8 cellular contexts compared by ENCODE assay signal in the genomic region with DNA sequence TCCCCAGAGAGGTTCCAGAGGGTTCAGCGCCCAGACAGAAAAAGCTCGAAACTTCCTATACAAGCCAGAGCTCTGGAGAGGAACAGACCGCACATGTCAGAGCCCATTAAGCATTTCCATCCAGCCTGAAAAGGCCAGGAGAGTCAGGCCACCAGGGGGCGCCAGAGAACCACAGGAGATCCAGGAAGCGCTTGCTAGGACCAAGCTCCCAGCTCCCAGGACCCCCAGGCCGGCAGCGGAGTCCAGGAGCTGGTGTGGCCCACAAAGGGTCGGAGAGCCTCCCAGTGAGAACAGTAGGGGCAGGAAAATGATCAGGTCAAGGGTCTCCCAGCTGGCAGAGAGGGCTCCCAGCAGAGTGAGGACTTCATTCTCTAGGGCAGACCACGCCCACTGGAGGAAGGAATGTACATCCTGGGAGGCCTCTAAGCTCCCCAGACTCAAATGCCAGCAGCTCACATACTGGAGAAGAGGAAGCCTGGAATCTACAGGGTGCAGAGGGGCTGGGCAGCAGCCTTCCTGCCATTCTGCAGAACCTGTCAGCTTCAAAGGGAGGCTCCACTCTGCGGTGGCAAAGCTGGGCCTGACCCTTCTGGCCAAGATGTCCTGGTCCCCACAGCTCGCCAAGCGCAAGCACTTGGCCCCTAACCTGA. TPM values are rescaled to one million over a fixed set of nuclear protein-coding genes. Genes with fewer than 3 reads are reported as not detected.
DNase-seq lines count a peak whose midpoint lies in the region; ATAC-seq and TF ChIP-seq lines count a peak whose summit lies in the region.

No MANE protein-coding gene starts in this region.

- peak; percentile 75 to 78 for ATAC-seq in activated T-cell treated with anti-CD3 and anti-CD28 coated beads, Interleukin-2, amount 50 U/mL, for 4 hours
- ATAC-seq in naive thymus-derived CD4-positive, alpha-beta T cell = peak; percentile 91
- no peak for ATAC-seq in GM21367 (IDR thresholded peaks at IDR 0.05; ENCODE audit: unreplicated experiment)

- intact Hi-C loops in PC-9 (cut with micrococcal nuclease; ENCODE audit: unreplicated experiment) = loop anchor here (1.0 to 5.0 kb wide), 5 partner anchors 30 to 244 kb away; no protein-coding TSS in a partner anchor
- intact Hi-C loops in naive thymus-derived CD4-positive, alpha-beta T cell (cut with micrococcal nuclease) = loop anchor here (1.0 kb wide), 5 partner anchors 9 to 260 kb away; a partner anchor contains a TSS

- CTCF ChIA-PET in PC-9 (lab: Charles Lee) = interaction anchor here (0.5 to 2.1 kb wide), 24 partner anchors 8 to 243 kb away, joined by 3 to 26 read pairs (median 5); a partner anchor contains a TSS
- CTCF ChIA-PET in naive thymus-derived CD4-positive, alpha-beta T cell (lab: Charles Lee) = interaction anchor here (0.5 to 4.0 kb wide), 33 partner anchors 8 to 888 kb away, joined by 3 to 52 read pairs (median 5); a partner anchor contains a TSS

- H3K36me3 Mint-ChIP-seq in activated T-cell treated with anti-CD3 and anti-CD28 coated beads, Interleukin-2, amount 50 U/mL, for 4 hours (ENCODE audit: insufficient read depth) = no peaks in the 10 kb centered on the region
- H3K36me3 Mint-ChIP-seq in naive thymus-derived CD4-positive, alpha-beta T cell = no peaks in the 10 kb centered on the region

- H3K27ac Mint-ChIP-seq in naive thymus-derived CD4-positive, alpha-beta T cell = peak overlapping the region; percentile 16 to 90 (median 85)

- H3K4me3 Mint-ChIP-seq in activated T-cell treated with anti-CD3 and anti-CD28 coated beads, Interleukin-2, amount 50 U/mL, for 4 hours = peak overlapping the region; percentile 35
- peak overlapping the region; percentile 44 to 80 (median 68) for H3K4me3 Mint-ChIP-seq in naive thymus-derived CD4-positive, alpha-beta T cell

- H3K4me2 ChIP-seq in PC-9 (peak overlapping the region; percentile 81), fibroblast of lung (ENCODE audit: extremely low read depth, insufficient read depth, low read length) (peak overlapping the region; percentile 69)

- no peaks in the 10 kb centered on the region for H3K9me3 Mint-ChIP-seq in activated T-cell treated with anti-CD3 and anti-CD28 coated beads, Interleukin-2, amount 50 U/mL, for 4 hours
- peaks cover 0 to 1% (median 0%) of the 10 kb centered on the region in 11 donors for H3K9me3 Mint-ChIP-seq in naive thymus-derived CD4-positive, alpha-beta T cell

- peaks cover 9% of the 10 kb centered on the region for H3K4me1 Mint-ChIP-seq in activated T-cell treated with anti-CD3 and anti-CD28 coated beads, Interleukin-2, amount 50 U/mL, for 4 hours (ENCODE audit: low read depth)
- peaks cover 10 to 16% (median 13%) of the 10 kb centered on the region in 7 donors for H3K4me1 Mint-ChIP-seq in naive thymus-derived CD4-positive, alpha-beta T cell

- DNase-seq in Daoy (ENCODE audit: low read depth) = peak; percentile 86
- peak; percentile 70 to 92 for DNase-seq in PC-9
- peak; percentile 96 for DNase-seq in activated T-cell treated with anti-CD3 and anti-CD28 coated beads, Interleukin-2, amount 50 U/mL, for 4 hours
- DNase-seq in fibroblast of lung (ENCODE audit: low read depth in 2 of 2) = peak; percentile 76 to 85
- peak; percentile 73 to 94 (median 84) for DNase-seq in naive thymus-derived CD4-positive, alpha-beta T cell
- DNase-seq in stimulated activated CD8-positive, alpha-beta memory T cell treated with anti-CD3 and anti-CD28 coated beads, Interleukin-7, amount 100 ng/mL, for 4 hours (ENCODE audit: low read depth in 2 of 2) = peak; percentile 79 to 85

- H3K4me3 ChIP-seq in PC-9 = peak overlapping the region; percentile 43; the same call in 1 of the 2 replicates
- H3K4me3 ChIP-seq in fibroblast of lung (replicated peaks in 1 of 4; ENCODE audit: control extremely low read depth in 1 of 4, insufficient read depth in 1 of 4, low read depth in 3 of 4, low read length in 4 of 4) = peak overlapping the region in 1 of 4 experiments; percentile 33
- peak overlapping the region; percentile 44 for H3K4me3 ChIP-seq in naive thymus-derived CD4-positive, alpha-beta T cell (ENCODE audit: low read length)

- peaks cover 6% of the 10 kb centered on the region; the same call in 1 of the 2 replicates for H3K4me1 ChIP-seq in PC-9 (replicated peaks; ENCODE audit: insufficient read depth)
- H3K4me1 ChIP-seq in fibroblast of lung (ENCODE audit: control insufficient read depth, extremely low read depth, insufficient read depth, low read length) = peaks cover 6% of the 10 kb centered on the region
- H3K4me1 ChIP-seq in naive thymus-derived CD4-positive, alpha-beta T cell (ENCODE audit: control insufficient read depth in 2 of 2, insufficient read depth in 2 of 2, low read length in 2 of 2) = peaks cover 7 to 10% of the 10 kb centered on the region in 2 donors

- H3K36me3 ChIP-seq in KOPT-K1 (ENCODE audit: insufficient read depth, low read length) (peaks cover 24% of the 10 kb centered on the region; the same call in 1 of the 2 replicates), PC-9 (ENCODE audit: low read depth) (no peaks in the 10 kb centered on the region), fibroblast of lung (ENCODE audit: control insufficient read depth, insufficient read depth, low read length) (no peaks in the 10 kb centered on the region)
- H3K36me3 ChIP-seq in naive thymus-derived CD4-positive, alpha-beta T cell (ENCODE audit: control insufficient read depth in 2 of 3, insufficient read depth in 3 of 3, low read length in 3 of 3) = peaks cover 0 to 20% (median 0%) of the 10 kb centered on the region in 3 experiments

- H3K79me2 ChIP-seq in PC-9 (ENCODE audit: low read depth) (no peaks in the 10 kb centered on the region), fibroblast of lung (ENCODE audit: control insufficient read depth, insufficient read depth, low read length) (no peaks in the 10 kb centered on the region)

- H3K27me3 ChIP-seq in PC-9 (ENCODE audit: insufficient read depth, low read depth) = no peaks in the 10 kb centered on the region
- no peaks in the 10 kb centered on the region for H3K27me3 ChIP-seq in fibroblast of lung (ENCODE audit: control insufficient read depth, insufficient read depth, low read length)
- no peaks in the 10 kb centered on the region for H3K27me3 ChIP-seq in naive thymus-derived CD4-positive, alpha-beta T cell (ENCODE audit: control insufficient read depth in 2 of 2, insufficient read depth in 2 of 2, low read length in 2 of 2)

- POLR2A ChIA-PET in PC-9 (lab: Charles Lee; ENCODE audit: unreplicated experiment) = interaction anchor here (0.5 to 0.7 kb wide), 13 partner anchors 9 to 1570 kb away, joined by 3 to 17 read pairs (median 3); a partner anchor contains a TSS
- POLR2A ChIA-PET in naive thymus-derived CD4-positive, alpha-beta T cell (lab: Charles Lee) = interaction anchor here (0.7 to 3.8 kb wide), 13 partner anchors 8 to 394 kb away, joined by 3 to 30 read pairs (median 4); a partner anchor contains a TSS

- H4K20me1 ChIP-seq in PC-9 (ENCODE audit: insufficient read depth) = no peaks in the 10 kb centered on the region
- no peaks in the 10 kb centered on the region for H4K20me1 ChIP-seq in fibroblast of lung (ENCODE audit: control insufficient read depth, extremely low read depth, insufficient read depth, low read length)

- H3K27ac ChIP-seq in KOPT-K1 (ENCODE audit: low read depth, low read length, poor library complexity, severe bottlenecking) (peak overlapping the region; percentile 23), PC-9 (no peak overlapping the region), fibroblast of lung (ENCODE audit: insufficient read depth, low read length) (peak overlapping the region; percentile 16)
- H3K27ac ChIP-seq in naive thymus-derived CD4-positive, alpha-beta T cell (ENCODE audit: low read depth, low read length) = peak overlapping the region; percentile 5

- no peaks in the 10 kb centered on the region for H3K9me2 ChIP-seq in PC-9 (ENCODE audit: insufficient read depth)

- peaks cover 9% of the 10 kb centered on the region; the same call in 1 of the 2 replicates for H3F3A ChIP-seq in PC-9 (ENCODE audit: insufficient read depth, low read depth)

- H3K9me3 ChIP-seq in KOPT-K1 (ENCODE audit: insufficient read depth, low read length, poor library complexity, severe bottlenecking) (no peaks in the 10 kb centered on the region), PC-9 (ENCODE audit: insufficient read depth, low read depth) (no peaks in the 10 kb centered on the region), fibroblast of lung (ENCODE audit: control insufficient read depth, insufficient read depth, low read depth, low read length) (no peaks in the 10 kb centered on the region)
- no peaks in the 10 kb centered on the region for H3K9me3 ChIP-seq in naive thymus-derived CD4-positive, alpha-beta T cell (ENCODE audit: control insufficient read depth in 2 of 3, low read length in 3 of 3)

- H2AFZ ChIP-seq in PC-9 (peak overlapping the region; percentile 68), fibroblast of lung (ENCODE audit: low read length) (peak overlapping the region; percentile 74)

- H3K9ac ChIP-seq in fibroblast of lung (ENCODE audit: insufficient read depth, low read length) = no peak overlapping the region

- no peaks in the 10 kb centered on the region for H3K27me3 Mint-ChIP-seq in activated T-cell treated with anti-CD3 and anti-CD28 coated beads, Interleukin-2, amount 50 U/mL, for 4 hours (ENCODE audit: low read depth)
- H3K27me3 Mint-ChIP-seq in naive thymus-derived CD4-positive, alpha-beta T cell = peaks cover 0 to 3% (median 0%) of the 10 kb centered on the region in 5 donors

- peak; percentile 100 for TF ChIP-seq CTCF in PC-9 (conservative IDR thresholded peaks at IDR 0.05)
- peak; percentile 93 to 94 for TF ChIP-seq CTCF in fibroblast of lung (conservative IDR thresholded peaks at IDR 0.05 in 1 of 2, IDR thresholded peaks at IDR 0.05 in 1 of 2; ENCODE audit: low read depth in 1 of 2, low read length in 2 of 2)

- BruUV-seq in PC-9 (replicated peaks; lab: Mats Ljungman, UMichigan) = no TSS peak

RNA-seq across cellular contexts. Expression of a gene that starts 2.1 kb away (rescaled TPM):
- 0.42 and 0.63 TPM in 2 replicates for total RNA-seq in Daoy (2014; rRNA removed; shearing (Covaris generic))
- total RNA-seq in PC-9 (2021) (0.55 and 0.61 TPM in 2 replicates), fibroblast of lung (0.26 and 0.33 TPM in 2 replicates)
- 10 to 100 TPM; 13.4 to 21.6 (median 17.1) TPM for total RNA-seq in activated T-cell treated with anti-CD3 and anti-CD28 coated beads, Interleukin-2, amount 50 U/mL, for 4 hours
- 0.75 and 4.3 TPM in 2 replicates for polyA plus RNA-seq in fibroblast of lung
- 0.76 and 2.5 TPM in 2 replicates for polyA plus RNA-seq in fibroblast of lung (2012)
- 0.51 and 1.2 TPM in 2 replicates for polyA minus RNA-seq in fibroblast of lung (ENCODE audit: low replicate concordance)
- 10 to 100 TPM; 40.4 to 69.0 (median 61.4) TPM for total RNA-seq in naive thymus-derived CD4-positive, alpha-beta T cell
- 100 to 1,000 TPM; 105 to 112 TPM for polyA plus RNA-seq in naive thymus-derived CD4-positive, alpha-beta T cell

RNA-seq across cellular contexts. Expression of a gene that starts 8.6 kb away (rescaled TPM):
- 98.1 and 98.8 TPM in 2 replicates for total RNA-seq in Daoy (2014; rRNA removed; shearing (Covaris generic))
- total RNA-seq in PC-9 (2021) (197 and 229 TPM in 2 replicates), fibroblast of lung (61.6 and 67.5 TPM in 2 replicates)
- total RNA-seq in activated T-cell treated with anti-CD3 and anti-CD28 coated beads, Interleukin-2, amount 50 U/mL, for 4 hours = 100 to 1,000 TPM; 372 to 430 (median 428) TPM
- polyA plus RNA-seq in fibroblast of lung = 164 and 230 TPM in 2 replicates
- 136 and 191 TPM in 2 replicates for polyA plus RNA-seq in fibroblast of lung (2012)
- polyA minus RNA-seq in fibroblast of lung (ENCODE audit: low replicate concordance) = 119 and 235 TPM in 2 replicates
- total RNA-seq in naive thymus-derived CD4-positive, alpha-beta T cell = 100 to 1,000 TPM; 117 to 180 (median 122) TPM
- polyA plus RNA-seq in naive thymus-derived CD4-positive, alpha-beta T cell = 100 to 1,000 TPM; 283 to 295 TPM
